In genomic region chr11:2574043-2574552, GRCh38 we compare ENCODE assay signal across 21 cellular contexts.
DNase-seq lines count a peak whose midpoint lies in the region; ATAC-seq and TF ChIP-seq lines count a peak whose summit lies in the region.
"Had no signal": no experiment of that assay in that cellular context is flagged by ENCODE, and none has a peak within 500 bp of the region (broad histone marks: within the 10 kb centered on the region; RNA-seq: fewer than 3 reads in every experiment).

No MANE protein-coding gene starts in this region.

- H3K4me3 Mint-ChIP-seq in T-helper 17 cell = no peak overlapping the region
- H3K4me3 Mint-ChIP-seq: activated naive CD8-positive, alpha-beta T cell treated with anti-CD3 and anti-CD28 coated beads for 36 hours; stimulated activated naive CD8-positive, alpha-beta T cell treated with anti-CD3 and anti-CD28 coated beads, Interleukin-15, amount 100 ng/mL, for 72 hours had no signal

- CTCF ChIA-PET in OCI-LY7 (lab: Charles Lee; ENCODE audit: unreplicated experiment) = no interaction called here

- H3K79me2 ChIP-seq in OCI-LY7 (ENCODE audit: insufficient read depth, low read depth, low read length) = no peaks in the 10 kb centered on the region

- H3K27me3 ChIP-seq in right cardiac atrium (ENCODE audit: control insufficient read depth, insufficient read depth) = no peaks in the 10 kb centered on the region
- H3K27me3 ChIP-seq in psoas muscle (ENCODE audit: insufficient read depth in 3 of 3, low read length in 2 of 3) = no peaks in the 10 kb centered on the region

- no peaks in the 10 kb centered on the region for H3K4me1 Mint-ChIP-seq in T-helper 17 cell
- H3K4me1 Mint-ChIP-seq: activated naive CD8-positive, alpha-beta T cell treated with anti-CD3 and anti-CD28 coated beads for 36 hours; stimulated activated naive CD8-positive, alpha-beta T cell treated with anti-CD3 and anti-CD28 coated beads, Interleukin-15, amount 100 ng/mL, for 72 hours had no signal

- POLR2A ChIA-PET in OCI-LY7 (lab: Charles Lee) = no interaction called here

- H3K4me3 ChIP-seq in right cardiac atrium (ENCODE audit: low read length) = no peak overlapping the region
- no peak overlapping the region for H3K4me3 ChIP-seq in psoas muscle
- H3K4me3 ChIP-seq in OCI-LY7 (ENCODE audit: low read depth, low read length, poor library complexity, severe bottlenecking) = no peak overlapping the region
- H3K4me3 ChIP-seq: skin epidermis had no signal

- no peaks in the 10 kb centered on the region for H3K36me3 ChIP-seq in psoas muscle (ENCODE audit: insufficient read depth in 1 of 2, low read depth in 1 of 2)
- H3K36me3 ChIP-seq in OCI-LY7 (ENCODE audit: insufficient read depth, low read length) = no peaks in the 10 kb centered on the region

- H3K4me2 ChIP-seq in OCI-LY7 (ENCODE audit: low read length) = no peak overlapping the region

- H3K27ac ChIP-seq in right cardiac atrium (ENCODE audit: low read length) = no peak overlapping the region
- H3K27ac ChIP-seq in psoas muscle = no peak overlapping the region
- H3K27ac ChIP-seq in OCI-LY7 (ENCODE audit: low read depth, low read length, poor library complexity, severe bottlenecking) = no peak overlapping the region
- H3K27ac ChIP-seq: 22Rv1, skin epidermis had no signal

- H3K27me3 Mint-ChIP-seq in T-helper 17 cell = no peaks in the 10 kb centered on the region
- H3K27me3 Mint-ChIP-seq: activated naive CD8-positive, alpha-beta T cell treated with anti-CD3 and anti-CD28 coated beads for 36 hours; stimulated activated naive CD8-positive, alpha-beta T cell treated with anti-CD3 and anti-CD28 coated beads, Interleukin-15, amount 100 ng/mL, for 72 hours had no signal

- WGBS in right cardiac atrium = 82% methylated on average over 22 of the region's 22 CpGs
- WGBS in psoas muscle, 3 donors = 85 to 89% (median 88%) methylated on average over 13 to 22 of the region's 22 CpGs

- H2AFZ ChIP-seq in OCI-LY7 (ENCODE audit: low read length) = no peak overlapping the region

- H4K20me1 ChIP-seq in OCI-LY7 (ENCODE audit: insufficient read depth, low read length) = no peaks in the 10 kb centered on the region

- no peak overlapping the region for H3K27ac Mint-ChIP-seq in T-helper 17 cell
- H3K27ac Mint-ChIP-seq: activated naive CD8-positive, alpha-beta T cell treated with anti-CD3 and anti-CD28 coated beads for 36 hours had no signal

- H3K4me1 ChIP-seq in right cardiac atrium (ENCODE audit: control insufficient read depth, insufficient read depth, low read length) = no peaks in the 10 kb centered on the region
- no peaks in the 10 kb centered on the region for H3K4me1 ChIP-seq in psoas muscle
- H3K4me1 ChIP-seq in OCI-LY7 (ENCODE audit: insufficient read depth, low read length, poor library complexity, severe bottlenecking) = no peaks in the 10 kb centered on the region

- H3K9me2 ChIP-seq in OCI-LY7 (ENCODE audit: insufficient read depth, low read length) = no peaks in the 10 kb centered on the region

- DNase-seq in NCI-H1092 treated with DMSO at 0.1 percent for 48 hours (lab: John Stamatoyannopoulos, UW) = peak; percentile 11
- no peak for DNase-seq in NCI-H1092 (lab: John Stamatoyannopoulos, UW)
- peak in 2 of 3 donors; percentile 4 to 8 for DNase-seq in T-helper 17 cell
- peak in 2 of 3 donors; percentile 18 to 46 for DNase-seq in right cardiac atrium
- DNase-seq in psoas muscle = peak; percentile 11 to 22
- no peak for DNase-seq in retina
- no peak for DNase-seq in OCI-LY7 (ENCODE audit: low spot score)
- DNase-seq: activated naive CD8-positive, alpha-beta T cell treated with anti-CD3 and anti-CD28 coated beads for 36 hours; activated T-cell treated with anti-CD3 and anti-CD28 coated beads, Interleukin-2, amount 50 U/mL, for 48 hours; H7; Kasumi-1; NCI-H1105; NCI-H510A treated with DMSO at 0.1 percent for 48 hours; occipital lobe; stimulated activated CD4-positive, alpha-beta T cell treated with anti-CD3 and anti-CD28 coated beads, Interleukin-4, amount 100 ng/mL, for 24 hours; stimulated activated naive CD8-positive, alpha-beta T cell treated with anti-CD3 and anti-CD28 coated beads, Interleukin-15, amount 100 ng/mL, for 72 hours had no signal

- BruUV-seq in OCI-LY7 (replicated peaks; lab: Mats Ljungman, UMichigan) = no TSS peak

- intact Hi-C loops in right cardiac atrium (cut with DNase I) (loop anchor here in 1 of 4 donors (10.0 kb wide), 1 partner anchor 61 kb away; no protein-coding TSS in a partner anchor), psoas muscle (cut with DNase I) (no loop called here), OCI-LY7 (cut with micrococcal nuclease; ENCODE audit: unreplicated experiment) (no loop called here)

- TF ChIP-seq CTCF in psoas muscle (IDR thresholded peaks at IDR 0.05) (no peak), OCI-LY7 (conservative IDR thresholded peaks at IDR 0.05; ENCODE audit: low read length) (no peak)

- no peaks in the 10 kb centered on the region for H3K36me3 Mint-ChIP-seq in T-helper 17 cell (ENCODE audit: low read depth)
- H3K36me3 Mint-ChIP-seq: activated naive CD8-positive, alpha-beta T cell treated with anti-CD3 and anti-CD28 coated beads for 36 hours had no signal

- H3K9me3 ChIP-seq in T-helper 17 cell (ENCODE audit: control insufficient read depth, low read length, poor library complexity, severe bottlenecking) = no peaks in the 10 kb centered on the region
- H3K9me3 ChIP-seq in right cardiac atrium (ENCODE audit: control insufficient read depth, low read length) = no peaks in the 10 kb centered on the region
- H3K9me3 ChIP-seq in psoas muscle = no peaks in the 10 kb centered on the region
- H3K9me3 ChIP-seq in OCI-LY7 (ENCODE audit: low read length) = no peaks in the 10 kb centered on the region
- H3K9me3 ChIP-seq: Caco-2 had no signal

- ATAC-seq in T-helper 17 cell (no peak), right cardiac atrium (no peak), psoas muscle (no peak), HG02571 (IDR thresholded peaks at IDR 0.05; ENCODE audit: unreplicated experiment) (no peak)
- ATAC-seq: SK-N-SH treated with all-trans-retinoic acid at 6 μM for 48 hours; stimulated activated naive CD8-positive, alpha-beta T cell treated with anti-CD3 and anti-CD28 coated beads, Interleukin-15, amount 100 ng/mL, for 72 hours had no signal

Comparison
In these comparisons a context has a peak if more than half of its experiments do, and no peak if none do; other contexts are left out.
1. DNase-seq: peak in NCI-H1092 treated with DMSO at 0.1 percent for 48 hours (single experiment), T-helper 17 cell (2 of 3), right cardiac atrium (2 of 3) and psoas muscle (2 of 2); none in NCI-H1092 (single experiment), retina (single experiment) and OCI-LY7 (single experiment).